In the genomic region with DNA sequence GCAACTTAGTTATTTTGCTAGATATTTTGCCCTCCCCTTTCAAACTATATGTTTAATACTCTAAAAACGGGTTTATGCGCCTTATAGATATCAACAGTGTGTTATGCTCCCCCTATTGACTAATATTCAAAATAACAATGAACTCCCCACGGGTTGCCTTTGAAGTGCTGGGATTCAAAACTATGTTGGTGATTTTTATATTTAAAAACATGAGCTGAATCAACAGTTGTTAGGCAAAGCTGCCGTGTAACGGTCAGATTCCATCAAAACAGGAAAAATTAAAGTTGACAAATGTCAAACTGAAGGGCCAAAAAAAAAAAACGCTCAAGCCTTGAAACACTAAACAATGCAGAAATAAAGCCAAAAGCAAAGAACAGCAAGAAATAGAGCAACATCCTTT, we compare ENCODE assay signal across 9 cellular contexts. TPM values are rescaled to one million over a fixed set of nuclear protein-coding genes. Genes with fewer than 3 reads are reported as not detected.
DNase-seq lines count a peak whose midpoint lies in the region; ATAC-seq, FAIRE-seq and TF ChIP-seq lines count a peak whose summit lies in the region.
"Had no signal": no experiment of that assay in that cellular context is flagged by ENCODE, and none has a peak within 500 bp of the region (broad histone marks: within the 10 kb centered on the region; RNA-seq: fewer than 3 reads in every experiment).

No MANE protein-coding gene starts in this region.

- no peak for TF ChIP-seq EP300 in GM12878 (IDR thresholded peaks at IDR 0.05; ENCODE audit: borderline replicate concordance in 1 of 2, control insufficient read depth in 1 of 2, low read depth in 2 of 2, low read length in 2 of 2)

- 3% methylated on average over 6 of the region's 6 CpGs for WGBS in GM12878 (ENCODE audit: insufficient coverage, insufficient replicate concordance, low lambda C conversion rate, missing lambda C conversion rate)

- no peaks in the 10 kb centered on the region for H3K9me3 ChIP-seq in GM12878 (replicated peaks; ENCODE audit: control insufficient read depth, insufficient read depth, low read length)

- no TSS peak for BruUV-seq in GM12878 (replicated peaks; lab: Mats Ljungman, UMichigan)

- POLR2A ChIA-PET in GM12878 (lab: Charles Lee) = no interaction called here

- peaks cover 2% of the 10 kb centered on the region for H3K79me2 ChIP-seq in GM12878 (ENCODE audit: control insufficient read depth, insufficient read depth, low read length)

- TF ChIP-seq RAD21 in GM12878 (IDR thresholded peaks at IDR 0.05; ENCODE audit: insufficient read depth, low read depth, low read length) = peak; percentile 69

- H3K27me3 ChIP-seq in GM12878 (replicated peaks in 1 of 2; ENCODE audit: control insufficient read depth in 2 of 2, insufficient read depth in 2 of 2, low read length in 1 of 2) = peaks cover 0 to 5% of the 10 kb centered on the region in 2 experiments; a peak in 2 of 4 replicates

- ATAC-seq in GM12878 (peak; percentile 38), GM21381 (IDR thresholded peaks at IDR 0.05; ENCODE audit: unreplicated experiment) (no peak), HG03378 (IDR thresholded peaks at IDR 0.05; ENCODE audit: unreplicated experiment) (no peak), GM18907 (IDR thresholded peaks at IDR 0.05; ENCODE audit: unreplicated experiment) (no peak)

- intact Hi-C loops in GM12878 (cut with micrococcal nuclease; ENCODE audit: unreplicated experiment) = no loop called here

- SMC1A ChIA-PET in GM12878 (lab: Charles Lee; ENCODE audit: uncharacterized antibody, unreplicated experiment) = interaction anchor here (1.0 to 2.0 kb wide), 9 partner anchors 11 to 371 kb away, joined by 3 to 12 read pairs (median 4); no protein-coding TSS in a partner anchor

- DNase-seq in D721Med (ENCODE audit: insufficient read length, low spot score) (peak; percentile 32), GM12878 (ENCODE audit: low read depth, low spot score) (no peak), medulla oblongata (ENCODE audit: extremely low spot score) (peak; percentile 14)
- DNase-seq in stimulated activated CD4-positive, alpha-beta T cell treated with anti-CD3 and anti-CD28 coated beads, Interleukin-4, amount 100 ng/mL, for 4 hours = no peak

- H3K4me2 ChIP-seq in GM12878 (ENCODE audit: control insufficient read depth, insufficient read depth) = peak overlapping the region; percentile 35

- in situ Hi-C loops in GM12878 (cut with MboI) = loop anchor here (25.0 kb wide), 1 partner anchor 371 kb away; a partner anchor contains a TSS

- peaks cover 3% of the 10 kb centered on the region; the same call in 1 of the 2 replicates for H3K4me1 ChIP-seq in GM12878 (ENCODE audit: control insufficient read depth, insufficient read depth, low read length)

- no peak overlapping the region for H3K27ac ChIP-seq in GM12878 (ENCODE audit: control insufficient read depth, insufficient read depth)
- H3K27ac ChIP-seq: SK-N-MC had no signal

- FAIRE-seq in D721Med (lab: Jason Lieb, UNC) = no peak
- FAIRE-seq in GM12878 (lab: Jason Lieb, UNC) = no peak

- H3K4me3 ChIP-seq in GM12878 = no peak overlapping the region
- H3K4me3 ChIP-seq: SK-N-MC had no signal

- CTCF ChIA-PET in GM12878 (lab: Yijun Ruan, JAX) = interaction anchor here (0.7 to 2.4 kb wide), 9 partner anchors 10 to 443 kb away, joined by 3 to 24 read pairs (median 4); no protein-coding TSS in a partner anchor

- H3K9ac ChIP-seq in GM12878 (ENCODE audit: control insufficient read depth, insufficient read depth, low read length) = no peak overlapping the region

- no peak overlapping the region for H2AFZ ChIP-seq in GM12878 (ENCODE audit: control insufficient read depth, low read depth, low read length)

- no peaks in the 10 kb centered on the region for H3K36me3 ChIP-seq in GM12878 (ENCODE audit: control insufficient read depth in 2 of 2, insufficient read depth in 2 of 2, low read length in 1 of 2)

- H4K20me1 ChIP-seq in GM12878 (ENCODE audit: control insufficient read depth, insufficient read depth) = no peaks in the 10 kb centered on the region

- TF ChIP-seq POLR2A in GM12878 (IDR thresholded peaks at IDR 0.05; ENCODE audit: low read depth, low read length) = no peak

- TF ChIP-seq CTCF in D721Med (IDR thresholded peaks at IDR 0.05; ENCODE audit: insufficient read depth, missing control alignments) = peak; percentile 50
- peak; percentile 64 for TF ChIP-seq CTCF in LNCAP (IDR thresholded peaks at IDR 0.05)
- TF ChIP-seq CTCF in GM12878 (IDR thresholded peaks at IDR 0.05 in 2 of 3, conservative IDR thresholded peaks at IDR 0.05 in 1 of 3; ENCODE audit: control insufficient read depth in 2 of 3, extremely low read depth in 1 of 3, insufficient read depth in 1 of 3, low read depth in 3 of 3, low read length in 3 of 3) = peak; percentile 51 to 56 (median 53)

- RAD21 ChIA-PET in GM12878 (lab: Charles Lee; ENCODE audit: unreplicated experiment) = interaction anchor here (1.0 to 1.6 kb wide), 3 partner anchors 326 to 382 kb away, joined by 3 to 5 read pairs (median 4); no protein-coding TSS in a partner anchor

TF ChIP-seq in GM12878, 131 proteins besides CTCF, POLR2A, EP300 and RAD21:
- TF ChIP-seq, protein P1, sequence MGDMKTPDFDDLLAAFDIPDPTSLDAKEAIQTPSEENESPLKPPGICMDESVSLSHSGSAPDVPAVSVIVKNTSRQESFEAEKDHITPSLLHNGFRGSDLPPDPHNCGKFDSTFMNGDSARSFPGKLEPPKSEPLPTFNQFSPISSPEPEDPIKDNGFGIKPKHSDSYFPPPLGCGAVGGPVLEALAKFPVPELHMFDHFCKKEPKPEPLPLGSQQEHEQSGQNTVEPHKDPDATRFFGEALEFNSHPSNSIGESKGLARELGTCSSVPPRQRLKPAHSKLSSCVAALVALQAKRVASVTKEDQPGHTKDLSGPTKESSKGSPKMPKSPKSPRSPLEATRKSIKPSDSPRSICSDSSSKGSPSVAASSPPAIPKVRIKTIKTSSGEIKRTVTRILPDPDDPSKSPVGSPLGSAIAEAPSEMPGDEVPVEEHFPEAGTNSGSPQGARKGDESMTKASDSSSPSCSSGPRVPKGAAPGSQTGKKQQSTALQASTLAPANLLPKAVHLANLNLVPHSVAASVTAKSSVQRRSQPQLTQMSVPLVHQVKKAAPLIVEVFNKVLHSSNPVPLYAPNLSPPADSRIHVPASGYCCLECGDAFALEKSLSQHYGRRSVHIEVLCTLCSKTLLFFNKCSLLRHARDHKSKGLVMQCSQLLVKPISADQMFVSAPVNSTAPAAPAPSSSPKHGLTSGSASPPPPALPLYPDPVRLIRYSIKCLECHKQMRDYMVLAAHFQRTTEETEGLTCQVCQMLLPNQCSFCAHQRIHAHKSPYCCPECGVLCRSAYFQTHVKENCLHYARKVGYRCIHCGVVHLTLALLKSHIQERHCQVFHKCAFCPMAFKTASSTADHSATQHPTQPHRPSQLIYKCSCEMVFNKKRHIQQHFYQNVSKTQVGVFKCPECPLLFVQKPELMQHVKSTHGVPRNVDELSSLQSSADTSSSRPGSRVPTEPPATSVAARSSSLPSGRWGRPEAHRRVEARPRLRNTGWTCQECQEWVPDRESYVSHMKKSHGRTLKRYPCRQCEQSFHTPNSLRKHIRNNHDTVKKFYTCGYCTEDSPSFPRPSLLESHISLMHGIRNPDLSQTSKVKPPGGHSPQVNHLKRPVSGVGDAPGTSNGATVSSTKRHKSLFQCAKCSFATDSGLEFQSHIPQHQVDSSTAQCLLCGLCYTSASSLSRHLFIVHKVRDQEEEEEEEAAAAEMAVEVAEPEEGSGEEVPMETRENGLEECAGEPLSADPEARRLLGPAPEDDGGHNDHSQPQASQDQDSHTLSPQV (IDR thresholded peaks at IDR 0.05) = no peak
- TF ChIP-seq TCF7 (IDR thresholded peaks at IDR 0.05; ENCODE audit: borderline replicate concordance) (no peak), SMC3 (IDR thresholded peaks at IDR 0.05; ENCODE audit: borderline replicate concordance, low read length) (peak; percentile 56; the same call in 1 of the 2 replicates), SP1 (IDR thresholded peaks at IDR 0.05; ENCODE audit: low read depth, low read length) (no peak)

RNA-seq across cellular contexts. Expression of a gene that starts 2.5 kb away (rescaled TPM):
- total RNA-seq in GM12878 (2013; cell fraction: nucleolus; rRNA removed) = 2.4 and 3.2 TPM in 2 replicates
- total RNA-seq in GM12878 (2014; rRNA removed) = 15.1 and 17.3 TPM in 2 replicates
- 10.1 and 11.1 TPM in 2 replicates for total RNA-seq in GM12878 (2014; rRNA removed; fragmentation: Illumina TruSeq; extraction: Trizol)
- total RNA-seq in GM12878 (2021) = 16.5 and 18.6 TPM in 2 replicates
- 1.6 TPM for polyA plus RNA-seq in GM12878 (2011; ENCODE audit: low read depth)
- 7.8 and 9.3 TPM in 2 replicates for polyA plus RNA-seq in GM12878 (2011; rRNA removed)
- polyA plus RNA-seq in GM12878 (2011; cell fraction: cytosol; rRNA removed) = 8.2 and 8.4 TPM in 2 replicates
- 6.4 and 9.2 TPM in 2 replicates for polyA plus RNA-seq in GM12878 (2011; cell fraction: nucleus; rRNA removed)
- polyA plus RNA-seq in GM12878 (2012) = 2.6 and 3.7 TPM in 2 replicates
- 15.4 and 22.5 TPM in 2 replicates for polyA plus RNA-seq in GM12878 (2014; fragmentation: Illumina TruSeq; extraction: Trizol)
- polyA plus RNA-seq in GM12878 (2014; fragmentation: Nextera tagmentation; extraction: Ambion mirVana) = 1 to 10 TPM; 2.7 to 3.1 TPM
- polyA plus RNA-seq in GM12878 (2014; rRNA removed) = 6.4 and 7.0 TPM in 2 replicates
- 10 to 100 TPM; 14.2 to 16.5 TPM for polyA plus RNA-seq in GM12878 (2016; fragmentation: Nextera tagmentation; extraction: Ambion mirVana)
- polyA minus RNA-seq in GM12878 (2011; rRNA and poly(A)+ RNA removed) = 28.4 and 29.7 TPM in 2 replicates
- 9.1 TPM in 2 replicates for polyA minus RNA-seq in GM12878 (2011; cell fraction: cytosol; rRNA and poly(A)+ RNA removed)
- 13.8 and 24.5 TPM in 2 replicates for polyA minus RNA-seq in GM12878 (2011; cell fraction: nucleus; rRNA and poly(A)+ RNA removed)

Comparison
In these comparisons a context has a peak if more than half of its experiments do, and no peak if none do; other contexts are left out.
1. DNase-seq: peak in D721Med (single experiment) and medulla oblongata (single experiment); none in GM12878 (single experiment) and stimulated activated CD4-positive, alpha-beta T cell treated with anti-CD3 and anti-CD28 coated beads, Interleukin-4, amount 100 ng/mL, for 4 hours (0 of 2).
2. Peak in every context shown above with its lines, with median percentiles within 50 percentile points of each other: CTCF ChIP-seq.